9 cellular contexts compared by ENCODE assay signal in genomic region chr18:813405-814071, GRCh38. TPM values are rescaled to one million over a fixed set of nuclear protein-coding genes. Genes with fewer than 3 reads are reported as not detected.
DNase-seq lines count a peak whose midpoint lies in the region; ATAC-seq and TF ChIP-seq lines count a peak whose summit lies in the region.
"Had no signal": no experiment of that assay in that cellular context is flagged by ENCODE, and none has a peak within 500 bp of the region (broad histone marks: within the 10 kb centered on the region; RNA-seq: fewer than 3 reads in every experiment).

No MANE protein-coding gene starts in this region.

- TF ChIP-seq CTCF in Panc1 (IDR thresholded peaks at IDR 0.05), result no peak
- no peak for TF ChIP-seq CTCF in BE2C (IDR thresholded peaks at IDR 0.05; ENCODE audit: low read depth, low read length)

- peaks cover 17% of the 10 kb centered on the region for H3K79me1 ChIP-seq in trophoblast cell (ENCODE audit: low read length)

- H3K23ac ChIP-seq in trophoblast cell (ENCODE audit: low read length), result no peak overlapping the region

- H4K8ac ChIP-seq in trophoblast cell (ENCODE audit: low read depth, low read length), result no peak overlapping the region

- H3K36me3 ChIP-seq in Panc1 (ENCODE audit: control insufficient read depth, insufficient read depth, low read length) (peaks cover 5% of the 10 kb centered on the region; the same call in 1 of the 2 replicates), trophoblast cell (ENCODE audit: control insufficient read depth in 1 of 2, insufficient read depth in 2 of 2, low read length in 2 of 2) (no peaks in the 10 kb centered on the region), BE2C (no peaks in the 10 kb centered on the region)
- H3K36me3 ChIP-seq: left lung had no signal

- POLR2A ChIA-PET in Panc1 (lab: Charles Lee), result interaction anchor here (0.6 to 0.7 kb wide), 3 partner anchors 87 to 509 kb away, joined by 3 to 4 read pairs (median 3); no protein-coding TSS in a partner anchor

- DNase-seq in Panc1 (ENCODE audit: low read depth, low spot score), result no peak
- DNase-seq in effector memory CD8-positive, alpha-beta T cell, result no peak
- peak in 1 of 2 donors; percentile 66 for DNase-seq in trophoblast cell
- no peak for DNase-seq in BE2C
- no peak for DNase-seq in NCI-H2107 (lab: John Stamatoyannopoulos, UW)

- H3K4ac ChIP-seq in trophoblast cell (ENCODE audit: low read depth, low read length), result no peak overlapping the region

- H3K9me3 ChIP-seq in Panc1 (ENCODE audit: control insufficient read depth, insufficient read depth, low read depth, low read length) (no peaks in the 10 kb centered on the region), trophoblast cell (ENCODE audit: insufficient read depth, low read depth, low read length) (no peaks in the 10 kb centered on the region), BE2C (no peaks in the 10 kb centered on the region)
- H3K9me3 ChIP-seq: left lung had no signal

- peak overlapping the region; percentile 76 for H3K4me2 ChIP-seq in trophoblast cell (ENCODE audit: low read length)

- H4K12ac ChIP-seq in trophoblast cell (ENCODE audit: low read depth, low read length), result no peak overlapping the region

- H3K9me3 Mint-ChIP-seq in effector memory CD8-positive, alpha-beta T cell, result no peaks in the 10 kb centered on the region

- peaks cover 27% of the 10 kb centered on the region for H3K36me3 Mint-ChIP-seq in effector memory CD8-positive, alpha-beta T cell (ENCODE audit: insufficient read depth)

- H2AFZ ChIP-seq in trophoblast cell (ENCODE audit: insufficient read depth, low read length, poor library complexity), result no peak overlapping the region

- no TSS peak for BruUV-seq in Panc1 (replicated peaks; lab: Mats Ljungman, UMichigan)

- WGBS in trophoblast cell (ENCODE audit: extremely low coverage, insufficient coverage, insufficient read length), result no CpG with 5 or more reads among the region's 11 CpGs

- H3K4me1 ChIP-seq in Panc1 (ENCODE audit: control insufficient read depth, insufficient read depth, low read length) (peaks cover 21% of the 10 kb centered on the region), trophoblast cell (ENCODE audit: control insufficient read depth in 1 of 2, insufficient read depth in 2 of 2, low read length in 2 of 2) (peaks cover 3 to 5% of the 10 kb centered on the region in 2 experiments), BE2C (no peaks in the 10 kb centered on the region)

- H2AK5ac ChIP-seq in trophoblast cell (ENCODE audit: low read length), result no peak overlapping the region

- peak overlapping the region; percentile 93 to 97 for H3K27ac Mint-ChIP-seq in effector memory CD8-positive, alpha-beta T cell

- ATAC-seq in Panc1, result no peak
- ATAC-seq in effector memory CD8-positive, alpha-beta T cell (replicated peaks), result no peak
- no peak for ATAC-seq in HG03039 (IDR thresholded peaks at IDR 0.05; ENCODE audit: unreplicated experiment)
- ATAC-seq in HG03442 (IDR thresholded peaks at IDR 0.05; ENCODE audit: unreplicated experiment), result no peak

- intact Hi-C loops in Panc1 (cut with micrococcal nuclease; ENCODE audit: unreplicated experiment), result no loop called here

- in situ Hi-C loops in Panc1 (cut with HindIII; ENCODE audit: low pct_unique_long_range_greater_than_20kb, low sequenced_read_pairs), result no loop called here

- H3K9ac ChIP-seq in trophoblast cell (ENCODE audit: low read length), result no peak overlapping the region

- no peak overlapping the region for H3K18ac ChIP-seq in trophoblast cell (ENCODE audit: low read length)

- no peak overlapping the region for H3K14ac ChIP-seq in trophoblast cell (ENCODE audit: low read length)

- H4K91ac ChIP-seq in trophoblast cell (ENCODE audit: low read depth, low read length), result no peak overlapping the region

- peak overlapping the region; percentile 80; the same call in 1 of the 2 replicates for H3K4me3 ChIP-seq in GM08714 (ENCODE audit: low read length)
- peak overlapping the region; percentile 92 to 100 for H3K4me3 ChIP-seq in Panc1 (ENCODE audit: low read depth in 2 of 2, low read length in 2 of 2)
- no peak overlapping the region for H3K4me3 ChIP-seq in trophoblast cell (ENCODE audit: low read depth, low read length)
- H3K4me3 ChIP-seq in BE2C (ENCODE audit: low read depth, low read length), result no peak overlapping the region

- H3K4me3 Mint-ChIP-seq in effector memory CD8-positive, alpha-beta T cell, result peak overlapping the region; percentile 85 to 94

- H3K79me2 ChIP-seq in trophoblast cell (ENCODE audit: control insufficient read depth, insufficient read depth, low read length, poor library complexity), result peaks cover 10% of the 10 kb centered on the region

- H3K27me3 Mint-ChIP-seq in effector memory CD8-positive, alpha-beta T cell, result no peaks in the 10 kb centered on the region

- H3K27me3 ChIP-seq in Panc1 (ENCODE audit: control insufficient read depth, insufficient read depth, low read length) (no peaks in the 10 kb centered on the region), trophoblast cell (ENCODE audit: insufficient read depth, low read length) (no peaks in the 10 kb centered on the region), BE2C (peaks cover 40% of the 10 kb centered on the region)

- H3K27ac ChIP-seq in Panc1 (ENCODE audit: low read length) (peak overlapping the region; percentile 96), trophoblast cell (ENCODE audit: low read depth, low read length) (no peak overlapping the region)

- CTCF ChIA-PET in Panc1 (lab: Charles Lee), result no interaction called here

- H2BK5ac ChIP-seq in trophoblast cell (ENCODE audit: low read depth, low read length, poor library complexity), result no peak overlapping the region

- no peak overlapping the region for H2BK12ac ChIP-seq in trophoblast cell (ENCODE audit: low read length)

- H3K4me1 Mint-ChIP-seq in effector memory CD8-positive, alpha-beta T cell (ENCODE audit: low read depth in 2 of 2), result peaks cover 30 to 57% of the 10 kb centered on the region in 2 donors

- H2BK120ac ChIP-seq in trophoblast cell (ENCODE audit: insufficient read depth, low read length, poor library complexity), result no peak overlapping the region

RNA-seq across cellular contexts. Expression of gene YES1, which starts 1.5 kb away (rescaled TPM):
- 91.6 TPM for total RNA-seq in Panc1 (2021; ENCODE audit: unreplicated experiment)
- polyA plus RNA-seq in Panc1 (2012; ENCODE audit: insufficient read length), result 37.8 TPM
- 43.5 and 45.4 TPM in 2 replicates for polyA plus RNA-seq in trophoblast cell (2013)
- polyA plus RNA-seq in BE2C (2012; ENCODE audit: insufficient read depth, insufficient read length, low read depth), result not detected

Comparison
In these comparisons a context has a peak if more than half of its experiments do, and no peak if none do; other contexts are left out.
1. H3K4me3 ChIP-seq: peak in GM08714 (single experiment) and Panc1 (2 of 2); none in trophoblast cell (single experiment) and BE2C (single experiment).